Comparison of ENCODE assay signal across 8 cellular contexts in genomic region chr5:98929123-98929981, GRCh38. TPM values are rescaled to one million over a fixed set of nuclear protein-coding genes. Genes with fewer than 3 reads are reported as not detected.
DNase-seq lines count a peak whose midpoint lies in the region; ATAC-seq and TF ChIP-seq lines count a peak whose summit lies in the region.

No MANE protein-coding gene starts in this region.

- POLR2A ChIA-PET in activated CD4-positive, alpha-beta memory T cell treated with anti-CD3 and anti-CD28 coated beads for 36 hours (lab: Charles Lee): interaction anchor here (0.7 to 2.1 kb wide), 11 partner anchors 8 to 1746 kb away, joined by 3 to 7 read pairs (median 4); partner anchors contain the start of gene RIOK2

- ATAC-seq in GM19328 (IDR thresholded peaks at IDR 0.05; ENCODE audit: unreplicated experiment) (peak; percentile 59), HG03469 (IDR thresholded peaks at IDR 0.05; ENCODE audit: unreplicated experiment) (peak; percentile 55), right lobe of liver (peak; percentile 75 to 83 (median 82))

- WGBS in right lobe of liver (ENCODE audit: insufficient coverage, low coverage, low lambda C conversion rate, missing lambda C conversion rate): under 1% methylated on average over 38 of the region's 71 CpGs

- peak overlapping the region; percentile 100 for H3K27ac ChIP-seq in C4-2B
- peak overlapping the region; percentile 87 to 100 (median 99) for H3K27ac ChIP-seq in dorsolateral prefrontal cortex
- peak overlapping the region; percentile 100 for H3K27ac ChIP-seq in right lobe of liver

- no peaks in the 10 kb centered on the region for H3K9me3 Mint-ChIP-seq in activated CD4-positive, alpha-beta memory T cell treated with anti-CD3 and anti-CD28 coated beads for 36 hours

- H3K4me1 Mint-ChIP-seq in activated CD4-positive, alpha-beta memory T cell treated with anti-CD3 and anti-CD28 coated beads for 36 hours (ENCODE audit: low read depth): peaks cover 53% of the 10 kb centered on the region

- peak; percentile 99 for TF ChIP-seq POLR2A in right lobe of liver (IDR thresholded peaks at IDR 0.05)

- TF ChIP-seq CTCF in C4-2B (conservative IDR thresholded peaks at IDR 0.05): no peak
- peak in 6 of 56 donors; percentile 3 to 16 (median 10) for TF ChIP-seq CTCF in dorsolateral prefrontal cortex (IDR thresholded peaks at IDR 0.05 in 54 of 56, conservative IDR thresholded peaks at IDR 0.05 in 2 of 56; ENCODE audit: low read depth in 1 of 56, partially characterized antibody in 56 of 56)
- TF ChIP-seq CTCF in right lobe of liver (IDR thresholded peaks at IDR 0.05): no peak

- H3K36me3 Mint-ChIP-seq in activated CD4-positive, alpha-beta memory T cell treated with anti-CD3 and anti-CD28 coated beads for 36 hours: peaks cover 28% of the 10 kb centered on the region

- no peaks in the 10 kb centered on the region for H3K9me3 ChIP-seq in right lobe of liver

- H3K4me1 ChIP-seq in right lobe of liver: peaks cover 2 to 45% (median 7%) of the 10 kb centered on the region in 4 donors

- CTCF ChIA-PET in activated CD4-positive, alpha-beta memory T cell treated with anti-CD3 and anti-CD28 coated beads for 36 hours (lab: Charles Lee): interaction anchor here (1.2 to 1.5 kb wide), 4 partner anchors 22 to 132 kb away, joined by 3 to 5 read pairs (median 3); no protein-coding TSS in a partner anchor

- H3K4me3 Mint-ChIP-seq in activated CD4-positive, alpha-beta memory T cell treated with anti-CD3 and anti-CD28 coated beads for 36 hours: peak overlapping the region; percentile 94

- intact Hi-C loops in activated CD4-positive, alpha-beta memory T cell treated with anti-CD3 and anti-CD28 coated beads for 36 hours (cut with micrococcal nuclease): loop anchor here (1.0 to 5.0 kb wide), 9 partner anchors 23 to 1994 kb away; partner anchors contain the start of genes FAM174A, RGMB, RIOK2 and ST8SIA4
- intact Hi-C loops in dorsolateral prefrontal cortex (cut with DNase I) (loop anchor here (5.0 kb wide), 1 partner anchor 157 kb away; the partner anchor contains the start of gene RGMB (in 2 of the 2)), right lobe of liver (cut with DNase I) (no loop called here)

- H3K4me3 ChIP-seq in dorsolateral prefrontal cortex (peak overlapping the region; percentile 60 to 98 (median 88)), right lobe of liver (peak overlapping the region; percentile 71 to 77 (median 71))

- peak overlapping the region; percentile 100 for H3K27ac Mint-ChIP-seq in activated CD4-positive, alpha-beta memory T cell treated with anti-CD3 and anti-CD28 coated beads for 36 hours

- H3K27me3 ChIP-seq in dorsolateral prefrontal cortex (no peaks in the 10 kb centered on the region), right lobe of liver (no peaks in the 10 kb centered on the region)

- DNase-seq in NCI-H774 (lab: John Stamatoyannopoulos, UW): peak; percentile 83
- DNase-seq in activated CD4-positive, alpha-beta memory T cell treated with anti-CD3 and anti-CD28 coated beads for 36 hours: peak; percentile 97
- DNase-seq in dorsolateral prefrontal cortex: peak; percentile 69 to 94 (median 88)
- peak; percentile 91 to 97 (median 95) for DNase-seq in right lobe of liver
- peak; percentile 96 for DNase-seq in stimulated activated CD4-positive, alpha-beta T cell treated with anti-CD3 and anti-CD28 coated beads, Interleukin-4, amount 100 ng/mL, for 24 hours

- peaks cover 0 to 13% (median 0%) of the 10 kb centered on the region in 4 donors for H3K36me3 ChIP-seq in right lobe of liver

- H3K27me3 Mint-ChIP-seq in activated CD4-positive, alpha-beta memory T cell treated with anti-CD3 and anti-CD28 coated beads for 36 hours: no peaks in the 10 kb centered on the region

RNA-seq across cellular contexts. Expression of gene CHD1, which starts 0.5 kb away (rescaled TPM):
- 10 to 100 TPM; 50.1 to 53.4 TPM for total RNA-seq in activated CD4-positive, alpha-beta memory T cell treated with anti-CD3 and anti-CD28 coated beads for 36 hours
- total RNA-seq in dorsolateral prefrontal cortex: 10 to 100 TPM; 19.6 to 53.4 (median 28.9) TPM
- 10 to 100 TPM; 11.0 to 26.2 (median 15.2) TPM for total RNA-seq in right lobe of liver

Comparison
In these comparisons a context has a peak if more than half of its experiments do, and no peak if none do; other contexts are left out.
1. Peak in every context shown above with its lines: DNase-seq, ATAC-seq, H3K4me3 ChIP-seq and H3K27ac ChIP-seq.
2. intact Hi-C loops: an anchor here in activated CD4-positive, alpha-beta memory T cell treated with anti-CD3 and anti-CD28 coated beads for 36 hours (1.0 to 5.0 kb wide) and dorsolateral prefrontal cortex (5.0 kb wide); none called in right lobe of liver.